ENCODE assay signal across 8 cellular contexts in genomic region chr1:28737245-28738137, GRCh38. TPM values are rescaled to one million over a fixed set of nuclear protein-coding genes. Genes with fewer than 3 reads are reported as not detected.
A peak's percentile ranks its signal among the peaks of the same experiment; 100 is the strongest.
DNase-seq lines count a peak whose midpoint lies in the region; ATAC-seq lines count a peak whose summit lies in the region.

No MANE protein-coding gene starts in this region.

- H3K27me3 ChIP-seq in esophagus (ENCODE audit: control insufficient read depth in 1 of 2, insufficient read depth in 2 of 2, low read length in 2 of 2), result no peaks in the 10 kb centered on the region
- H3K27me3 ChIP-seq in naive thymus-derived CD4-positive, alpha-beta T cell (ENCODE audit: control insufficient read depth in 2 of 2, insufficient read depth in 2 of 2, low read length in 2 of 2), result no peaks in the 10 kb centered on the region

- no peaks in the 10 kb centered on the region for H3K9me3 Mint-ChIP-seq in naive thymus-derived CD4-positive, alpha-beta T cell

- peaks cover 21 to 57% (median 42%) of the 10 kb centered on the region in 7 donors for H3K4me1 Mint-ChIP-seq in naive thymus-derived CD4-positive, alpha-beta T cell

- peak overlapping the region; percentile 91 to 98 (median 95) for H3K27ac Mint-ChIP-seq in naive thymus-derived CD4-positive, alpha-beta T cell

- CTCF ChIA-PET in naive thymus-derived CD4-positive, alpha-beta T cell (lab: Charles Lee), result interaction anchor here (0.7 to 1.9 kb wide), 13 partner anchors 11 to 494 kb away, joined by 3 to 16 read pairs (median 5); partner anchors contain the start of genes GMEB1, MECR, RNU11 and TAF12

- no peaks in the 10 kb centered on the region for H3K9me3 ChIP-seq in esophagus (ENCODE audit: control insufficient read depth in 2 of 2, insufficient read depth in 1 of 2, low read depth in 1 of 2, low read length in 1 of 2)
- H3K9me3 ChIP-seq in naive thymus-derived CD4-positive, alpha-beta T cell (ENCODE audit: control insufficient read depth in 2 of 3, low read length in 3 of 3), result no peaks in the 10 kb centered on the region

- peaks cover 0 to 3% of the 10 kb centered on the region in 2 donors for H3K4me1 ChIP-seq in esophagus (ENCODE audit: control insufficient read depth in 2 of 2, insufficient read depth in 2 of 2, low read length in 1 of 2)
- peaks cover 26% of the 10 kb centered on the region in 2 donors for H3K4me1 ChIP-seq in naive thymus-derived CD4-positive, alpha-beta T cell (ENCODE audit: control insufficient read depth in 2 of 2, insufficient read depth in 2 of 2, low read length in 2 of 2)

- peak; percentile 37 for DNase-seq in NK-92 treated with Interleukin-12 subunit alpha and Interleukin-12 subunit beta, amount 100 ng/mL, for 24 hours (lab: John Stamatoyannopoulos, UW)
- DNase-seq in NK-92 (lab: John Stamatoyannopoulos, UW; ENCODE audit: unreplicated experiment) (no peak), NCI-H748 (lab: John Stamatoyannopoulos, UW; ENCODE audit: unreplicated experiment) (peak; percentile 71), activated T-cell treated with anti-CD3 and anti-CD28 coated beads for 4 hours (peak; percentile 30)
- peak in 6 of 9 donors; percentile 5 to 51 (median 23) for DNase-seq in naive thymus-derived CD4-positive, alpha-beta T cell
- peak; percentile 45 for DNase-seq in stimulated activated naive CD4-positive, alpha-beta T cell treated with Interleukin-2 at 50 U/mL for 16 hours (lab: John Stamatoyannopoulos, UW)

- H3K36me3 Mint-ChIP-seq in naive thymus-derived CD4-positive, alpha-beta T cell, result peaks cover 9 to 18% (median 17%) of the 10 kb centered on the region in 5 donors

- peak overlapping the region; percentile 89 to 92 for H3K4me3 ChIP-seq in esophagus (ENCODE audit: low read depth in 1 of 2, low read length in 2 of 2)
- H3K4me3 ChIP-seq in naive thymus-derived CD4-positive, alpha-beta T cell (ENCODE audit: low read length), result peak overlapping the region; percentile 88

- no peaks in the 10 kb centered on the region for H3K27me3 Mint-ChIP-seq in naive thymus-derived CD4-positive, alpha-beta T cell

- H3K36me3 ChIP-seq in esophagus (ENCODE audit: control insufficient read depth in 2 of 2, insufficient read depth in 2 of 2, low read length in 1 of 2), result peaks cover 0 to 9% of the 10 kb centered on the region in 2 donors
- H3K36me3 ChIP-seq in naive thymus-derived CD4-positive, alpha-beta T cell (ENCODE audit: control insufficient read depth in 2 of 3, insufficient read depth in 3 of 3, low read length in 3 of 3), result peaks cover 12 to 44% (median 20%) of the 10 kb centered on the region in 3 experiments

- peak overlapping the region; percentile 92 to 100 (median 98) for H3K4me3 Mint-ChIP-seq in naive thymus-derived CD4-positive, alpha-beta T cell

- intact Hi-C loops in naive thymus-derived CD4-positive, alpha-beta T cell (cut with micrococcal nuclease), result loop anchor here (1.0 to 5.0 kb wide), 9 partner anchors 40 to 1981 kb away; partner anchors contain the start of genes MED18 (in 1 of the 2) and PHACTR4 (in 1 of the 2)

- WGBS in esophagus, 2 donors, result 0% methylated on average over 57 to 62 of the region's 62 CpGs

- peak overlapping the region; percentile 97 to 98 for H3K27ac ChIP-seq in esophagus (ENCODE audit: low read depth in 2 of 2, low read length in 1 of 2)
- H3K27ac ChIP-seq in naive thymus-derived CD4-positive, alpha-beta T cell (ENCODE audit: low read depth, low read length), result peak overlapping the region; percentile 92

- ATAC-seq in HG03135 (IDR thresholded peaks at IDR 0.05; ENCODE audit: unreplicated experiment), result peak; percentile 6
- no peak for ATAC-seq in naive thymus-derived CD4-positive, alpha-beta T cell

- POLR2A ChIA-PET in naive thymus-derived CD4-positive, alpha-beta T cell (lab: Charles Lee), result interaction anchor here (0.6 to 6.7 kb wide), 21 partner anchors 11 to 649 kb away, joined by 3 to 156 read pairs (median 4); partner anchors contain the start of genes ATP5IF1, EYA3, GMEB1 and MED18

RNA-seq across cellular contexts. Expression of gene YTHDF2, which starts 0.8 kb away (rescaled TPM):
- polyA plus RNA-seq in esophagus, result 10 to 100 TPM; 35.2 to 36.3 TPM
- total RNA-seq in naive thymus-derived CD4-positive, alpha-beta T cell, result 10 to 100 TPM; 64.5 to 72.0 (median 71.5) TPM
- 100 to 1,000 TPM; 113 to 139 TPM for polyA plus RNA-seq in naive thymus-derived CD4-positive, alpha-beta T cell
